In the genomic region with DNA sequence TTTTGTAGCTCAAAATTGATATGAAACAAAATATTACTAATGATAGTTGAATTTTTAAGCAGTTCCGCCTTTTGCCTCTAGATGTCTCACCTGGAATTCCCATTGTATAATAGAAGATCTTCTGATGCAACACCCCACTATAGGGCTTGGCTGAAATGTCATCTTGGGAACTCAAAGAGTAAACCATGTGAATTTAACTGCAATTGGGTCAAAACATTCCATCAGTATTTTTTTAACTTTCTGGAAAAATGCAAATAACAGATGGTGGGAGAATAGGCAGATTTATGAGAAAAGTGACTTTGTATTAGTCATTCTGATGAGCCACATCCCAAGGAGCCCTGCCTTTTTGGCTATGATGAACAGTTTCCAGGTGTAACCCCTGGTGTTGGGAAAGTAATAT, we compare ENCODE assay signal across 8 cellular contexts.
DNase-seq lines count a peak whose midpoint lies in the region; TF ChIP-seq lines count a peak whose summit lies in the region.

No MANE protein-coding gene starts in this region.

- H3K4me3 ChIP-seq in MM.1S (ENCODE audit: low read length), result no peak overlapping the region
- H3K4me3 ChIP-seq in WERI-Rb-1 (ENCODE audit: low read depth, low read length), result no peak overlapping the region
- no peak overlapping the region for H3K4me3 ChIP-seq in right atrium auricular region

- H3K27ac ChIP-seq in MM.1S (ENCODE audit: low read length), result no peak overlapping the region
- H3K27ac ChIP-seq in WERI-Rb-1, result no peak overlapping the region
- H3K27ac ChIP-seq in right atrium auricular region, result no peak overlapping the region

- H3F3A ChIP-seq in MM.1S (ENCODE audit: insufficient read depth, low read length), result no peaks in the 10 kb centered on the region

- DNase-seq in NCI-H2107 treated with DMSO at 0.1 percent for 48 hours (lab: John Stamatoyannopoulos, UW; ENCODE audit: unreplicated experiment) (peak; percentile 41), NCI-H2107 (lab: John Stamatoyannopoulos, UW) (no peak), H4 (ENCODE audit: low spot score) (peak; percentile 71), MM.1S (peak; percentile 54), WERI-Rb-1 (no peak), right atrium auricular region (ENCODE audit: low spot score) (no peak), smooth muscle cell of the brain vasculature (ENCODE audit: low read depth, low spot score) (peak; percentile 26)
- DNase-seq in activated CD4-positive, alpha-beta T cell treated with anti-CD3 and anti-CD28 coated beads for 4 hours, result no peak

- H2AFZ ChIP-seq in MM.1S (ENCODE audit: low read length), result no peak overlapping the region

- no peak overlapping the region for H3K9ac ChIP-seq in MM.1S (ENCODE audit: low read length)

- H3K4me2 ChIP-seq in MM.1S (ENCODE audit: low read depth, low read length), result no peak overlapping the region

- H3K79me2 ChIP-seq in MM.1S (ENCODE audit: low read length), result no peaks in the 10 kb centered on the region

- H3K4me1 ChIP-seq in MM.1S (ENCODE audit: low read length) (no peaks in the 10 kb centered on the region), right atrium auricular region (no peaks in the 10 kb centered on the region)

- peak; percentile 70 for TF ChIP-seq CTCF in MM.1S (IDR thresholded peaks at IDR 0.05; ENCODE audit: low read length)
- peak; percentile 34; the same call in 1 of the 2 replicates for TF ChIP-seq CTCF in WERI-Rb-1 (IDR thresholded peaks at IDR 0.05; ENCODE audit: low read depth, low read length)
- TF ChIP-seq CTCF in right atrium auricular region (IDR thresholded peaks at IDR 0.05), result peak; percentile 78 to 82

- no peaks in the 10 kb centered on the region for H3K9me2 ChIP-seq in MM.1S (replicated peaks; ENCODE audit: insufficient read depth, low read length)

- H3K9me3 ChIP-seq in MM.1S (replicated peaks; ENCODE audit: insufficient read depth, low read length) (no peaks in the 10 kb centered on the region), WERI-Rb-1 (ENCODE audit: severe bottlenecking) (no peaks in the 10 kb centered on the region), right atrium auricular region (no peaks in the 10 kb centered on the region)

- no peaks in the 10 kb centered on the region for H4K20me1 ChIP-seq in MM.1S (ENCODE audit: insufficient read depth, low read length)

- H3K36me3 ChIP-seq in MM.1S (replicated peaks; ENCODE audit: insufficient read depth, low read length) (no peaks in the 10 kb centered on the region), WERI-Rb-1 (no peaks in the 10 kb centered on the region), right atrium auricular region (no peaks in the 10 kb centered on the region)

- H3K27me3 ChIP-seq in MM.1S (replicated peaks; ENCODE audit: insufficient read depth, low read length), result no peaks in the 10 kb centered on the region
- no peaks in the 10 kb centered on the region for H3K27me3 ChIP-seq in WERI-Rb-1 (ENCODE audit: insufficient read depth, low read depth, severe bottlenecking)
- no peaks in the 10 kb centered on the region for H3K27me3 ChIP-seq in right atrium auricular region

Comparison
In these comparisons a context has a peak if more than half of its experiments do, and no peak if none do; other contexts are left out.
1. DNase-seq: peak in NCI-H2107 treated with DMSO at 0.1 percent for 48 hours (single experiment), H4 (single experiment), MM.1S (single experiment) and smooth muscle cell of the brain vasculature (single experiment); none in NCI-H2107 (single experiment), WERI-Rb-1 (single experiment), right atrium auricular region (single experiment) and activated CD4-positive, alpha-beta T cell treated with anti-CD3 and anti-CD28 coated beads for 4 hours (0 of 2).
2. Peak in every context shown above with its lines, with median percentiles within 50 percentile points of each other: CTCF ChIP-seq.